ENCODE assay signal across 27 cellular contexts in the genomic region with DNA sequence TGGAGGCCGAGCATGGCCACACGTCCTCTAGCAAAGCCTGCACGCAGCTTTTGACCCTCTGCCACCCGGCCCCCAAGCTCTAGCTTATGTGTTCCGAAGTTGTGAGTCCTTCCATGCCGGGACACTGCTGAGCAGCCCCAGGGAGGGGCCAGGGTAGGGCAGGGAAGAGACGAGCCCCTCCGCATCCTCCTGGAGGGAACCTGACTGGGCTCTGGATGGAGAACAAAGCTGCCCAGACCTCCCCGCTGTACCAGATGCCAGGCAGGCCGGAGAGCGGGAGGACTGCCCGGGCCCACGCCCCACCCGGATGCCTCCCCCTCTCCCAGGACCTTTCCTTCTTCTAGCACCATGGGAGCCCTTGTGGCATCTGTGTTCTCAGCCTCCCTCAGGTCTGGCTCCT. TPM values are rescaled to one million over a fixed set of nuclear protein-coding genes. Genes with fewer than 3 reads are reported as not detected.
"Had no signal": no experiment of that assay in that cellular context is flagged by ENCODE, and none has a peak within 500 bp of the region (broad histone marks: within the 10 kb centered on the region; RNA-seq: fewer than 3 reads in every experiment).

No MANE protein-coding gene starts in this region.

- H3K27me3 ChIP-seq: neural progenitor cell, ovary, tibial nerve, uterus had no signal

- DNase-seq: hypothalamus; immature natural killer cell; kidney; left ventricle myocardium inferior; mesendoderm; naive B cell; natural killer cell; nephron progenitor cell; ovary; retina; stimulated activated CD4-positive, alpha-beta T cell treated with anti-CD3 and anti-CD28 coated beads, Interleukin-4, amount 100 ng/mL, for 24 hours; stimulated activated naive CD4-positive, alpha-beta T cell treated with Interleukin-2 at 50 U/mL for 16 hours; stimulated activated naive CD8-positive, alpha-beta T cell treated with anti-CD3 and anti-CD28 coated beads, Interleukin-15, amount 100 ng/mL, for 72 hours; substantia nigra; uterus had no signal

- ATAC-seq: natural killer cell; right cardiac atrium; sciatic nerve; stimulated activated effector memory CD8-positive, alpha-beta T cell treated with anti-CD3 and anti-CD28 coated beads, Interleukin-12 subunit alpha, Interleukin-12 subunit beta, amount 100 ng/mL, for 72 hours; stimulated activated naive CD8-positive, alpha-beta T cell treated with anti-CD3 and anti-CD28 coated beads, Interleukin-15, amount 100 ng/mL, for 72 hours had no signal

- H3K27ac Mint-ChIP-seq: immature natural killer cell; mesothelial cell of epicardium; naive B cell; natural killer cell; nephron progenitor cell; stimulated activated effector memory CD8-positive, alpha-beta T cell treated with anti-CD3 and anti-CD28 coated beads, Interleukin-12 subunit alpha, Interleukin-12 subunit beta, amount 100 ng/mL, for 72 hours; type B pancreatic cell had no signal

- H3K4me3 ChIP-seq: left ventricle myocardium inferior, lung, neural progenitor cell, ovary, skin epidermis, tibial nerve, uterus had no signal

- H3K27ac ChIP-seq: left ventricle myocardium inferior, neural progenitor cell, ovary, skin epidermis, tibial nerve, uterus had no signal

- H3K36me3 Mint-ChIP-seq: immature natural killer cell; mesothelial cell of epicardium; naive B cell; natural killer cell; neural progenitor cell; stimulated activated effector memory CD8-positive, alpha-beta T cell treated with anti-CD3 and anti-CD28 coated beads, Interleukin-12 subunit alpha, Interleukin-12 subunit beta, amount 100 ng/mL, for 72 hours; type B pancreatic cell had no signal

- H3K9ac ChIP-seq: neural progenitor cell had no signal

- H3K4me1 ChIP-seq: left ventricle myocardium inferior, tibial nerve, uterus had no signal

- H3K9me3 ChIP-seq: left ventricle myocardium inferior, ovary, tibial nerve, uterus had no signal

- H3K36me3 ChIP-seq: left ventricle myocardium inferior, neural progenitor cell, ovary, tibial nerve, uterus had no signal

- H2AFZ ChIP-seq: neural progenitor cell had no signal

- H3K9me3 Mint-ChIP-seq: immature natural killer cell; mesothelial cell of epicardium; naive B cell; natural killer cell; nephron progenitor cell; neural progenitor cell; stimulated activated effector memory CD8-positive, alpha-beta T cell treated with anti-CD3 and anti-CD28 coated beads, Interleukin-12 subunit alpha, Interleukin-12 subunit beta, amount 100 ng/mL, for 72 hours; stimulated activated naive CD8-positive, alpha-beta T cell treated with anti-CD3 and anti-CD28 coated beads, Interleukin-15, amount 100 ng/mL, for 72 hours; type B pancreatic cell had no signal

- H3K4me2 ChIP-seq: neural progenitor cell had no signal

RNA-seq across cellular contexts. Expression of a gene that starts 46.2 kb away (rescaled TPM):
- total RNA-seq: left ventricle myocardium inferior, mononuclear cell, natural killer cell, progenitor cell of endocrine pancreas, right cardiac atrium, ureter had no signal
- polyA plus RNA-seq: immature natural killer cell had no signal
